16 cellular contexts compared by ENCODE assay signal in the genomic region with DNA sequence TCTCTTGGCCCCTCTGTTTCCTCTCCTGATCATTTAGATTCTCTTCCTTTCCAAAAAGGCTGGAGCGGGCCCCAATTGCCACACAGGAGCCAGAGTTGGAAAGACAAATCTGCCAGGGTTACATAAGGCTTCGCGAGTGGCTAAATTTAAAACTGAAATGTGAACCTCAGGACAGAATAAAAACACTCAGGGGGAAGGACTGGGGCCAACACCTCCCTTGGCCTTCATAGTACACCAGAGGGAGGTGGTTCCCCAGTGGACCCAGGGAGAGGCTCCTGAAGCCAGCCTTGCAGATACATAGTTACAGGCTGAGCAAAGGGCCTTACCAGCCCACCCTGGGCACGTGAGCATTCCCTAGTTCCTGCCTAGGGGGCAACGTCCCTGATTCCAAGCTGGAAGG.
"Had no signal": no experiment of that assay in that cellular context is flagged by ENCODE, and none has a peak within 500 bp of the region (broad histone marks: within the 10 kb centered on the region; RNA-seq: fewer than 3 reads in every experiment).

No MANE protein-coding gene starts in this region.

- H3K4me1 ChIP-seq: left lung, parathyroid adenoma had no signal

- H3K27ac ChIP-seq: epithelial cell of prostate, left lung, parathyroid adenoma had no signal

- H3K27me3 ChIP-seq: left lung had no signal

- ATAC-seq: activated naive CD8-positive, alpha-beta T cell treated with anti-CD3 and anti-CD28 coated beads, Interleukin-2, amount 50 U/mL, for 24 hours; left lung; SK-N-SH treated with all-trans-retinoic acid at 6 μM for 48 hours; T-helper 17 cell had no signal

- H3K36me3 ChIP-seq: left lung had no signal

- DNase-seq: activated B cell treated with CpG ODN at 0.5 μM for 24 hours; activated CD4-positive, alpha-beta T cell treated with anti-CD3 and anti-CD28 coated beads, Interleukin-2, amount 10 ng/mL, durations not matched to agents 24 days and 14 days; activated naive CD4-positive, alpha-beta T cell treated with Interleukin-2 at 50 U/mL for 16 hours; activated naive CD8-positive, alpha-beta T cell treated with anti-CD3 and anti-CD28 coated beads, Interleukin-2, amount 50 U/mL, for 24 hours; central memory CD4-positive, alpha-beta T cell; cortex of kidney; effector CD8-positive, alpha-beta T cell; left lung; mesendoderm; stimulated activated CD4-positive, alpha-beta T cell treated with anti-CD3 and anti-CD28 coated beads, Interleukin-12 subunit alpha, Interleukin-12 subunit beta, amount 100 ng/mL, for 4 hours; stimulated activated CD4-positive, alpha-beta T cell treated with anti-CD3 and anti-CD28 coated beads, Interleukin-2, amount 100 ng/mL, for 48 hours; stimulated activated naive CD4-positive, alpha-beta T cell treated with Interleukin-2 at 50 U/mL for 16 hours; T-helper 17 cell had no signal

- H3K4me3 ChIP-seq: left lung had no signal
